Comparison of ENCODE assay signal across 11 cellular contexts in the genomic region with DNA sequence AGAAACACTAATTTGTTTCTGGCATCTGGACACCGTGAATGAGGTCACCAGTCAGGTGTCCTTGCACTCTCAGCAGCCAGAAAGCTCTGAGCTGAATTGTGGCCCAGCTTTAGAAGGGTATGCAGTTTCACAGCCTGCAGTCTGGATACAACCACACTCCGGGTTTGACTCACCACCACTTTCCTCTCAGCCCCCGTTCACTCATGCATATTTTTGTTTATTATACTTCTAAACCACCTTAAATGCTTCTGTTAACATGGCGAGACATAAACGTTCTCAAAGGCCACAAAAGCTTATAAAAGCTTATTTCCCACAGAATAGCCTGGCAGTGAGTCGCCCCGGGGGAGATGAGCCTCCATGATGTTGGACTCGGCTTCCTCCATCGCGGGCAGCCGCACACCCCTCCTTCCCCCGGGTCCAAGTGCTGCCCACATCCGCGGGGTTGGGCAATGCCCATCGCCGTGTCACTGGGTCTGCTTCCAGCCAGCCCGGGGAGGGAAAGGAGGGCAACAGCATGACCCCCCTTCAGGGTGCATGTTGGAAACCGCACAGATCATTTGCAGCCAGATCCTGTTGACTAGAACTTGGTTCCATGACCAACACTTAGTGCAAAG. TPM values are rescaled to one million over a fixed set of nuclear protein-coding genes. Genes with fewer than 3 reads are reported as not detected.
DNase-seq lines count a peak whose midpoint lies in the region.
"Had no signal": no experiment of that assay in that cellular context is flagged by ENCODE, and none has a peak within 500 bp of the region (broad histone marks: within the 10 kb centered on the region; RNA-seq: fewer than 3 reads in every experiment).

No MANE protein-coding gene starts in this region.

- DNase-seq in ELR (ENCODE audit: low read depth) (peak; percentile 51), HT1080 (ENCODE audit: low read depth) (peak; percentile 74), dedifferentiated amniotic fluid mesenchymal stem cell (ENCODE audit: extremely low spot score) (peak; percentile 15), non-pigmented ciliary epithelial cell (ENCODE audit: low read depth) (peak; percentile 49), DMS153 treated with DMSO at 0.1 percent for 48 hours (lab: John Stamatoyannopoulos, UW; ENCODE audit: unreplicated experiment) (no peak), NCI-H2081 treated with DMSO at 0.1 percent for 48 hours (lab: John Stamatoyannopoulos, UW) (no peak), NCI-H146 treated with DMSO at 0.1 percent for 48 hours (lab: John Stamatoyannopoulos, UW; ENCODE audit: unreplicated experiment) (no peak)
- no peak for DNase-seq in stimulated activated CD4-positive, alpha-beta T cell treated with anti-CD3 and anti-CD28 coated beads, Interleukin-15, amount 100 ng/mL, for 24 hours
- DNase-seq: activated CD4-positive, alpha-beta T cell treated with anti-CD3 and anti-CD28 coated beads, Interleukin-2, amount 10 ng/mL, durations not matched to agents 24 days and 14 days; glutamatergic neuron; Peyer's patch had no signal

RNA-seq across cellular contexts. Expression of a gene that starts 16.9 kb away (rescaled TPM):
- total RNA-seq in HT1080 (2014; rRNA removed; shearing (Covaris generic)) = 46.4 and 53.9 TPM in 2 replicates
- 67.0 and 78.8 TPM in 2 replicates for polyA plus RNA-seq in HT1080 (2015; cell fraction: cytosol; rRNA removed)
- polyA plus RNA-seq in HT1080 (2015; cell fraction: nucleus; rRNA removed) = 73.9 and 75.3 TPM in 2 replicates

Comparison
In these comparisons a context has a peak if more than half of its experiments do, and no peak if none do; other contexts are left out.
1. DNase-seq: peak in ELR (single experiment), HT1080 (single experiment), dedifferentiated amniotic fluid mesenchymal stem cell (single experiment) and non-pigmented ciliary epithelial cell (single experiment); none in DMS153 treated with DMSO at 0.1 percent for 48 hours (single experiment), stimulated activated CD4-positive, alpha-beta T cell treated with anti-CD3 and anti-CD28 coated beads, Interleukin-15, amount 100 ng/mL, for 24 hours (single experiment), NCI-H2081 treated with DMSO at 0.1 percent for 48 hours (single experiment) and NCI-H146 treated with DMSO at 0.1 percent for 48 hours (single experiment).